8 cellular contexts compared by ENCODE assay signal in genomic region chr3:15097889-15098288, GRCh38. TPM values are rescaled to one million over a fixed set of nuclear protein-coding genes. Genes with fewer than 3 reads are reported as not detected.
DNase-seq lines count a peak whose midpoint lies in the region; ATAC-seq and TF ChIP-seq lines count a peak whose summit lies in the region.

No MANE protein-coding gene starts in this region.

- no peaks in the 10 kb centered on the region for H3K9me3 ChIP-seq in AG04450 (ENCODE audit: control insufficient read depth, insufficient read depth, low read length)
- H3K9me3 ChIP-seq in iPS-15b (ENCODE audit: control insufficient read depth, insufficient read depth, low read length), result no peaks in the 10 kb centered on the region

- H3K9me3 Mint-ChIP-seq in stimulated activated effector memory CD8-positive, alpha-beta T cell treated with anti-CD3 and anti-CD28 coated beads, Interleukin-12 subunit alpha, Interleukin-12 subunit beta, amount 100 ng/mL, for 72 hours, result no peaks in the 10 kb centered on the region

- TF ChIP-seq CTCF in AG04450 (IDR thresholded peaks at IDR 0.05; ENCODE audit: low read depth, low read length), result no peak

- peak overlapping the region; percentile 96 for H3K27ac Mint-ChIP-seq in stimulated activated effector memory CD8-positive, alpha-beta T cell treated with anti-CD3 and anti-CD28 coated beads, Interleukin-12 subunit alpha, Interleukin-12 subunit beta, amount 100 ng/mL, for 72 hours

- H3K27me3 ChIP-seq in AG04450 (ENCODE audit: control insufficient read depth, insufficient read depth, low read length) (no peaks in the 10 kb centered on the region), iPS-15b (ENCODE audit: control insufficient read depth, insufficient read depth, low read length) (no peaks in the 10 kb centered on the region)

- DNase-seq in AG04450 (ENCODE audit: low read depth, low spot score) (no peak), NCI-H2196 (lab: John Stamatoyannopoulos, UW; ENCODE audit: unreplicated experiment) (no peak), NCI-H187 (lab: John Stamatoyannopoulos, UW) (no peak)
- DNase-seq in Jurkat, Clone E6-1 (ENCODE audit: low read depth, low spot score), result peak; percentile 63
- peak; percentile 81 for DNase-seq in activated CD8-positive, alpha-beta memory T cell treated with anti-CD3 and anti-CD28 coated beads, Interleukin-2, amount 50 U/mL, for 48 hours
- peak; percentile 29 to 77 for DNase-seq in stimulated activated effector memory CD8-positive, alpha-beta T cell treated with anti-CD3 and anti-CD28 coated beads, Interleukin-12 subunit alpha, Interleukin-12 subunit beta, amount 100 ng/mL, for 72 hours (ENCODE audit: low spot score in 2 of 2)

- H3K4me1 ChIP-seq in iPS-15b (ENCODE audit: control insufficient read depth, insufficient read depth, low read length), result peaks cover 4% of the 10 kb centered on the region

- POLR2A ChIA-PET in AG04450 (lab: Yijun Ruan, JAX), result interaction anchor here (0.6 kb wide), 1 partner anchor 33 kb away, joined by 3 read pairs; the partner anchor contains the start of gene MRPS25

- peak overlapping the region; percentile 81 for H3K4me3 Mint-ChIP-seq in stimulated activated effector memory CD8-positive, alpha-beta T cell treated with anti-CD3 and anti-CD28 coated beads, Interleukin-12 subunit alpha, Interleukin-12 subunit beta, amount 100 ng/mL, for 72 hours

- peaks cover 20% of the 10 kb centered on the region for H3K4me1 Mint-ChIP-seq in stimulated activated effector memory CD8-positive, alpha-beta T cell treated with anti-CD3 and anti-CD28 coated beads, Interleukin-12 subunit alpha, Interleukin-12 subunit beta, amount 100 ng/mL, for 72 hours

- H3K36me3 ChIP-seq in iPS-15b (ENCODE audit: control insufficient read depth, insufficient read depth, low read length), result peaks cover 4% of the 10 kb centered on the region

- H3K27ac ChIP-seq in AG04450 (ENCODE audit: low read depth, low read length), result no peak overlapping the region

- peaks cover 56% of the 10 kb centered on the region for H3K36me3 Mint-ChIP-seq in stimulated activated effector memory CD8-positive, alpha-beta T cell treated with anti-CD3 and anti-CD28 coated beads, Interleukin-12 subunit alpha, Interleukin-12 subunit beta, amount 100 ng/mL, for 72 hours

- CTCF ChIA-PET in AG04450 (lab: Charles Lee), result interaction anchor here (1.0 to 2.5 kb wide), 4 partner anchors 10 to 174 kb away, joined by 3 to 15 read pairs (median 4); no protein-coding TSS in a partner anchor

- H3K9ac ChIP-seq in iPS-15b (ENCODE audit: low read depth, low read length), result no peak overlapping the region

- peak; percentile 2 for ATAC-seq in stimulated activated effector memory CD8-positive, alpha-beta T cell treated with anti-CD3 and anti-CD28 coated beads, Interleukin-12 subunit alpha, Interleukin-12 subunit beta, amount 100 ng/mL, for 72 hours
- ATAC-seq in HG03342 (IDR thresholded peaks at IDR 0.05; ENCODE audit: unreplicated experiment), result no peak

- H3K4me3 ChIP-seq in AG04450 (ENCODE audit: low read depth, low read length) (peak overlapping the region; percentile 97), iPS-15b (ENCODE audit: low read depth, low read length) (peak overlapping the region; percentile 98)
- H3K4me3 ChIP-seq in Jurkat, Clone E6-1 (ENCODE audit: low read length), result peak overlapping the region; percentile 58

RNA-seq across cellular contexts. Expression of gene RBSN, which starts 1.1 kb away (rescaled TPM):
- 13.2 and 14.3 TPM in 2 replicates for polyA plus RNA-seq in AG04450 (2011; rRNA removed)
- 25.4 and 29.4 TPM in 2 replicates for polyA minus RNA-seq in AG04450 (2011; rRNA and poly(A)+ RNA removed)
- polyA plus RNA-seq in Jurkat, Clone E6-1 (2012; ENCODE audit: insufficient read depth, insufficient read length), result 10.7 TPM

RNA-seq across cellular contexts. Expression of gene MRPS25, which starts 32.8 kb away (rescaled TPM):
- 17.9 and 22.8 TPM in 2 replicates for polyA plus RNA-seq in AG04450 (2011; rRNA removed)
- 5.4 and 6.5 TPM in 2 replicates for polyA minus RNA-seq in AG04450 (2011; rRNA and poly(A)+ RNA removed)
- 102 TPM for polyA plus RNA-seq in Jurkat, Clone E6-1 (2012; ENCODE audit: insufficient read depth, insufficient read length)

Comparison
In these comparisons a context has a peak if more than half of its experiments do, and no peak if none do; other contexts are left out.
1. DNase-seq: peak in Jurkat, Clone E6-1 (single experiment), activated CD8-positive, alpha-beta memory T cell treated with anti-CD3 and anti-CD28 coated beads, Interleukin-2, amount 50 U/mL, for 48 hours (single experiment) and stimulated activated effector memory CD8-positive, alpha-beta T cell treated with anti-CD3 and anti-CD28 coated beads, Interleukin-12 subunit alpha, Interleukin-12 subunit beta, amount 100 ng/mL, for 72 hours (2 of 2); none in AG04450 (single experiment), NCI-H2196 (single experiment) and NCI-H187 (0 of 2).
2. Peak in every context shown above with its lines, with median percentiles within 50 percentile points of each other: H3K4me3 ChIP-seq.